18 cellular contexts compared by ENCODE assay signal in genomic region chr22:40329021-40329456, GRCh38. TPM values are rescaled to one million over a fixed set of nuclear protein-coding genes. Genes with fewer than 3 reads are reported as not detected.
DNase-seq lines count a peak whose midpoint lies in the region; ATAC-seq and TF ChIP-seq lines count a peak whose summit lies in the region.
"Had no signal": no experiment of that assay in that cellular context is flagged by ENCODE, and none has a peak within 500 bp of the region (broad histone marks: within the 10 kb centered on the region; RNA-seq: fewer than 3 reads in every experiment).

No MANE protein-coding gene starts in this region.

- H3K27me3 Mint-ChIP-seq in activated naive CD8-positive, alpha-beta T cell = no peaks in the 10 kb centered on the region
- no peaks in the 10 kb centered on the region for H3K27me3 Mint-ChIP-seq in activated naive CD8-positive, alpha-beta T cell treated with anti-CD3 and anti-CD28 coated beads, Interleukin-2, amount 50 U/mL, for 24 hours
- no peaks in the 10 kb centered on the region for H3K27me3 Mint-ChIP-seq in endodermal cell (ENCODE audit: insufficient read depth)

- H3K36me3 Mint-ChIP-seq in activated naive CD8-positive, alpha-beta T cell = peaks cover 3% of the 10 kb centered on the region
- peaks cover 2% of the 10 kb centered on the region for H3K36me3 Mint-ChIP-seq in activated naive CD8-positive, alpha-beta T cell treated with anti-CD3 and anti-CD28 coated beads, Interleukin-2, amount 50 U/mL, for 24 hours (ENCODE audit: low read depth)
- peaks cover 12% of the 10 kb centered on the region for H3K36me3 Mint-ChIP-seq in endodermal cell (ENCODE audit: low read depth)

- DNase-seq in activated naive CD8-positive, alpha-beta T cell treated with anti-CD3 and anti-CD28 coated beads, Interleukin-2, amount 50 U/mL, for 24 hours = no peak
- DNase-seq in SK-MEL-5 (ENCODE audit: low read depth, low spot score) = peak; percentile 99
- no peak for DNase-seq in endodermal cell
- no peak for DNase-seq in tibial nerve (ENCODE audit: low spot score in 2 of 2)
- DNase-seq in LoVo (ENCODE audit: low spot score) = no peak
- no peak for DNase-seq in WERI-Rb-1
- DNase-seq: activated gamma-delta T cell; gastrocnemius medialis; IMR-90; left ventricle myocardium inferior; NCI-H1105; NCI-H526; pancreas; stimulated activated CD4-positive, alpha-beta T cell treated with anti-CD3 and anti-CD28 coated beads, Interleukin-2, amount 100 ng/mL, for 24 hours; uterus had no signal

- TF ChIP-seq POLR2A in tibial nerve (IDR thresholded peaks at IDR 0.05) = no peak

- H3K27ac ChIP-seq in endodermal cell (ENCODE audit: low read depth, low read length) (no peak overlapping the region), tibial nerve (peak overlapping the region; percentile 2 to 82 (median 43)), WERI-Rb-1 (no peak overlapping the region)
- H3K27ac ChIP-seq: ascending aorta, gastrocnemius medialis, left ventricle myocardium inferior, pancreas, uterus had no signal

- H3K4me1 Mint-ChIP-seq in activated naive CD8-positive, alpha-beta T cell (ENCODE audit: low read depth) = peaks cover 98% of the 10 kb centered on the region
- H3K4me1 Mint-ChIP-seq in activated naive CD8-positive, alpha-beta T cell treated with anti-CD3 and anti-CD28 coated beads, Interleukin-2, amount 50 U/mL, for 24 hours = peaks cover 96% of the 10 kb centered on the region
- H3K4me1 Mint-ChIP-seq in endodermal cell = peaks cover 85% of the 10 kb centered on the region

- no peak overlapping the region for H3K4me3 Mint-ChIP-seq in activated naive CD8-positive, alpha-beta T cell
- no peak overlapping the region for H3K4me3 Mint-ChIP-seq in activated naive CD8-positive, alpha-beta T cell treated with anti-CD3 and anti-CD28 coated beads, Interleukin-2, amount 50 U/mL, for 24 hours
- H3K4me3 Mint-ChIP-seq in endodermal cell = peak overlapping the region; percentile 22

- TF ChIP-seq EP300 in tibial nerve (IDR thresholded peaks at IDR 0.05) = no peak

- peak overlapping the region; percentile 90 for H3K27ac Mint-ChIP-seq in activated naive CD8-positive, alpha-beta T cell
- H3K27ac Mint-ChIP-seq in activated naive CD8-positive, alpha-beta T cell treated with anti-CD3 and anti-CD28 coated beads, Interleukin-2, amount 50 U/mL, for 24 hours = no peak overlapping the region
- H3K27ac Mint-ChIP-seq in endodermal cell = peak overlapping the region; percentile 74

- no peaks in the 10 kb centered on the region for H3K9me3 Mint-ChIP-seq in activated naive CD8-positive, alpha-beta T cell (ENCODE audit: low read depth)
- H3K9me3 Mint-ChIP-seq in activated naive CD8-positive, alpha-beta T cell treated with anti-CD3 and anti-CD28 coated beads, Interleukin-2, amount 50 U/mL, for 24 hours = no peaks in the 10 kb centered on the region
- H3K9me3 Mint-ChIP-seq in endodermal cell = no peaks in the 10 kb centered on the region

- in situ Hi-C loops in SK-MEL-5 (cut with HindIII; ENCODE audit: low pct_unique_long_range_greater_than_20kb, low sequenced_read_pairs) = no loop called here

- H3K27me3 ChIP-seq in endodermal cell (ENCODE audit: control insufficient read depth, insufficient read depth, low read length, poor library complexity, severe bottlenecking) (no peaks in the 10 kb centered on the region), tibial nerve (no peaks in the 10 kb centered on the region), WERI-Rb-1 (ENCODE audit: insufficient read depth, low read depth, severe bottlenecking) (no peaks in the 10 kb centered on the region)
- H3K27me3 ChIP-seq: ascending aorta, gastrocnemius medialis, pancreas, uterus had no signal

- H3K9me3 ChIP-seq in endodermal cell (ENCODE audit: control insufficient read depth, low read length) = no peaks in the 10 kb centered on the region
- no peaks in the 10 kb centered on the region for H3K9me3 ChIP-seq in tibial nerve
- no peaks in the 10 kb centered on the region for H3K9me3 ChIP-seq in WERI-Rb-1 (ENCODE audit: severe bottlenecking)
- H3K9me3 ChIP-seq: ascending aorta, gastrocnemius medialis, left ventricle myocardium inferior, pancreas, uterus had no signal

- H3K4me3 ChIP-seq in endodermal cell (ENCODE audit: low read length) (no peak overlapping the region), tibial nerve (no peak overlapping the region), WERI-Rb-1 (ENCODE audit: low read depth, low read length) (no peak overlapping the region)
- H3K4me3 ChIP-seq: ascending aorta, gastrocnemius medialis, left ventricle myocardium inferior, pancreas, uterus had no signal

- no peak for ATAC-seq in activated naive CD8-positive, alpha-beta T cell treated with anti-CD3 and anti-CD28 coated beads, Interleukin-2, amount 50 U/mL, for 24 hours
- ATAC-seq in HG02623 (IDR thresholded peaks at IDR 0.05; ENCODE audit: unreplicated experiment) = no peak
- ATAC-seq: gastrocnemius medialis had no signal

- TF ChIP-seq CTCF in endodermal cell (conservative IDR thresholded peaks at IDR 0.05) = no peak
- no peak for TF ChIP-seq CTCF in tibial nerve (IDR thresholded peaks at IDR 0.05)
- no peak for TF ChIP-seq CTCF in WERI-Rb-1 (IDR thresholded peaks at IDR 0.05; ENCODE audit: low read depth, low read length)

- H3K4me1 ChIP-seq in endodermal cell (ENCODE audit: control insufficient read depth, insufficient read depth, low read length) (peaks cover 18% of the 10 kb centered on the region), tibial nerve (peaks cover 0 to 51% (median 8%) of the 10 kb centered on the region in 4 donors)
- H3K4me1 ChIP-seq: ascending aorta, pancreas, uterus had no signal

- H3K9ac ChIP-seq in endodermal cell (ENCODE audit: extremely low read depth, low read length, poor library complexity, severe bottlenecking) = no peak overlapping the region

- WGBS in endodermal cell (ENCODE audit: insufficient coverage in 1 of 2, insufficient read length in 1 of 2), 2 experiments = 95% methylated on average over 6 of the region's 6 CpGs; no CpG with 5 or more reads in 1 of the 2 experiments
- WGBS in tibial nerve, 2 donors = 40 to 41% methylated on average over 6 of the region's 6 CpGs

- H3K36me3 ChIP-seq in endodermal cell (ENCODE audit: control insufficient read depth, insufficient read depth, low read length) = peaks cover 4% of the 10 kb centered on the region
- H3K36me3 ChIP-seq in tibial nerve = peaks cover 0 to 17% (median 0%) of the 10 kb centered on the region in 3 donors
- no peaks in the 10 kb centered on the region for H3K36me3 ChIP-seq in WERI-Rb-1
- H3K36me3 ChIP-seq: uterus had no signal

RNA-seq across cellular contexts. Expression of gene ADSL, which starts 17.3 kb away (rescaled TPM):
- total RNA-seq in SK-MEL-5 (2014; rRNA removed; shearing (Covaris generic)) = 308 and 320 TPM in 2 replicates
- 177 and 188 TPM in 2 replicates for polyA plus RNA-seq in SK-MEL-5 (2015; cell fraction: cytosol; rRNA removed)
- polyA plus RNA-seq in SK-MEL-5 (2015; cell fraction: nucleus; rRNA removed) = 162 and 171 TPM in 2 replicates
- total RNA-seq in endodermal cell (100 to 1,000 TPM; 107 to 118 TPM), tibial nerve (10 to 100 TPM; 36.1 to 71.8 (median 58.1) TPM)
- polyA plus RNA-seq in endodermal cell (2013, experiment 1 of 2) = 118 TPM
- 103 TPM for polyA plus RNA-seq in endodermal cell (2013, experiment 2 of 2)

RNA-seq across cellular contexts. Expression of gene SGSM3, which starts 41.4 kb away (rescaled TPM):
- 45.1 and 58.5 TPM in 2 replicates for total RNA-seq in SK-MEL-5 (2014; rRNA removed; shearing (Covaris generic))
- polyA plus RNA-seq in SK-MEL-5 (2015; cell fraction: cytosol; rRNA removed) = 65.3 and 67.5 TPM in 2 replicates
- 862 and 891 TPM in 2 replicates for polyA plus RNA-seq in SK-MEL-5 (2015; cell fraction: nucleus; rRNA removed)
- total RNA-seq in endodermal cell (10 to 100 TPM; 83.7 to 90.4 TPM), tibial nerve (100 to 1,000 TPM in 1 of 4 donors, 10 to 100 TPM in 3; 47.2 to 106 (median 69.2) TPM)
- 80.2 TPM for polyA plus RNA-seq in endodermal cell (2013, experiment 1 of 2)
- 69.6 TPM for polyA plus RNA-seq in endodermal cell (2013, experiment 2 of 2)

Comparison
In these comparisons a context has a peak if more than half of its experiments do, and no peak if none do; other contexts are left out.
1. H3K27ac ChIP-seq: peak in tibial nerve (4 of 4); none in endodermal cell (single experiment) and WERI-Rb-1 (single experiment).